23 cellular contexts compared by ENCODE assay signal in genomic region chr7:77931841-77932240, GRCh38.
"Had no signal": no experiment of that assay in that cellular context is flagged by ENCODE, and none has a peak within 500 bp of the region (broad histone marks: within the 10 kb centered on the region; RNA-seq: fewer than 3 reads in every experiment).

No MANE protein-coding gene starts in this region.

- H3K27me3 ChIP-seq: neural progenitor cell, right lobe of liver, testis, vagina had no signal

- H3K9me3 Mint-ChIP-seq: activated naive CD4-positive, alpha-beta T cell treated with anti-CD3 and anti-CD28 coated beads, Interleukin-2, amount 50 U/mL, for 72 hours; activated T-helper 1 cell treated with anti-CD3 and anti-CD28 coated beads, Interleukin-12 subunit alpha, Interleukin-12 subunit beta, Interleukin-2, Interleukin-4 antibody, amounts not matched to agents 30 ng/mL and 10 ng/mL and 1 ng/mL, durations not matched to agents 14 hours and 24 hours and 36 hours; brain; dendritic cell treated with granulocyte-macrophage colony-stimulating factor and Interleukin-4, amounts not matched to agents 40 ng/mL and 50 ng/mL, for 4 days; naive thymus-derived CD4-positive, alpha-beta T cell; neural progenitor cell; WTC11 had no signal

- H3K27ac ChIP-seq: lower lobe of right lung, neural progenitor cell, right lobe of liver, skin epidermis, testis, vagina had no signal

- H3K4me1 Mint-ChIP-seq: brain, neural progenitor cell had no signal

- H3K27me3 Mint-ChIP-seq: brain; dendritic cell treated with granulocyte-macrophage colony-stimulating factor and Interleukin-4, amounts not matched to agents 40 ng/mL and 50 ng/mL, for 4 days; naive thymus-derived CD4-positive, alpha-beta T cell had no signal

- ATAC-seq: esophagus mucosa; left lobe of liver; lower lobe of right lung; naive thymus-derived CD4-positive, alpha-beta T cell; right lobe of liver; WTC11 had no signal

- H3K36me3 Mint-ChIP-seq: activated naive CD4-positive, alpha-beta T cell treated with anti-CD3 and anti-CD28 coated beads, Interleukin-2, amount 50 U/mL, for 72 hours; WTC11 had no signal

- DNase-seq: activated CD4-positive, alpha-beta T cell treated with anti-CD3 and anti-CD28 coated beads for 4 hours; activated CD4-positive, alpha-beta T cell treated with anti-CD3 and anti-CD28 coated beads, Interleukin-2, amount 50 U/mL, for 48 hours; aorta; effector CD8-positive, alpha-beta T cell; foreskin melanocyte; kidney; lower lobe of right lung; naive thymus-derived CD4-positive, alpha-beta T cell; posterior cingulate gyrus; right lobe of liver; stimulated activated CD4-positive, alpha-beta T cell treated with anti-CD3 and anti-CD28 coated beads, Interleukin-1b, Interleukin-23, amount 100 ng/mL, for 48 hours; testis; trophoblast cell had no signal

- H3K4me1 ChIP-seq: lower lobe of right lung, neural progenitor cell, right lobe of liver, testis, vagina had no signal

- H3K4me3 Mint-ChIP-seq: activated T-helper 1 cell treated with anti-CD3 and anti-CD28 coated beads, Interleukin-12 subunit alpha, Interleukin-12 subunit beta, Interleukin-2, Interleukin-4 antibody, amounts not matched to agents 30 ng/mL and 10 ng/mL and 1 ng/mL, durations not matched to agents 14 hours and 24 hours and 36 hours; brain; dendritic cell treated with granulocyte-macrophage colony-stimulating factor and Interleukin-4, amounts not matched to agents 40 ng/mL and 50 ng/mL, for 4 days; naive thymus-derived CD4-positive, alpha-beta T cell; neural progenitor cell; WTC11 had no signal

- H3K36me3 ChIP-seq: neural progenitor cell, right lobe of liver, vagina had no signal

- H3K27ac Mint-ChIP-seq: activated naive CD4-positive, alpha-beta T cell treated with anti-CD3 and anti-CD28 coated beads, Interleukin-2, amount 50 U/mL, for 72 hours; activated T-helper 1 cell treated with anti-CD3 and anti-CD28 coated beads, Interleukin-12 subunit alpha, Interleukin-12 subunit beta, Interleukin-2, Interleukin-4 antibody, amounts not matched to agents 30 ng/mL and 10 ng/mL and 1 ng/mL, durations not matched to agents 14 hours and 24 hours and 36 hours; dendritic cell treated with granulocyte-macrophage colony-stimulating factor and Interleukin-4, amounts not matched to agents 40 ng/mL and 50 ng/mL, for 4 days; neural progenitor cell had no signal

- H3K9me3 ChIP-seq: lower lobe of right lung, right lobe of liver, testis, vagina had no signal

- H3K4me3 ChIP-seq: lower lobe of right lung, neural progenitor cell, right lobe of liver, skin epidermis, testis, vagina had no signal
